In the genomic region with DNA sequence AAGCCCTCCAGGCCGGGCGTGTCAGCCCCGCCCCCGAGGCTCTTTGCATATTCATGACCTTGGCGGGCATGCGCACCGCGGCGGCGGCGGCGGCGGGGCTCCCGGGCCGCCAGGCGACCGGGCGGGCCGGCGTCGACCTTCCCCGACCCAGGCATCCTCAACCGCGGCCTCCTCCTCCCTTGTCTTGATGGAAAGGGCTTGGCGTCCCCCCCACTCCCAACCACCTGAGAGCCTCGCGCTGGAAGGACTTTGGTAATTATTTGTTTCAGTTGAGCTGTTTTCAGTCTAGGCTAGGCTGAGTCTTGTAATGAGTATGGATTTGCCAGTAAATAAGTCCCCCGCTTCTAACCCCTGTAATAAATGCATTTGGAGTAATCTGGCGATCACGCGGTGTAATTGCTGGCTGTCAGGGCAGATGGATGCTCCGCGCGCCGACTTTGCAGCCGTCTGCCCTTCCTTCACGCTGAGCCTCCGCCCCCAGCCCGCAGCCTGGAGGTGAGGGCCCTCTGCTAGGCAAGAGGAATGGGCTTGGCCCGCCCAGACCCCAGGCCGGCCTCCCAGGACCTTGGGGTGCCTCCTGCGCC, we compare ENCODE assay signal across 1 cellular context.
TF ChIP-seq lines count a peak whose summit lies in the region.

No MANE protein-coding gene starts in this region.

TF ChIP-seq in K562, 482 proteins besides CTCF, POLR2A, EP300 and RAD21:
- TF ChIP-seq YBX1 (IDR thresholded peaks at IDR 0.05) (no peak), MEIS2 (IDR thresholded peaks at IDR 0.05; ENCODE audit: partially characterized antibody) (peak; percentile 45), NRF1 (conservative IDR thresholded peaks at IDR 0.05 in 1 of 2, IDR thresholded peaks at IDR 0.05 in 1 of 2) (peak; percentile 94; a peak in 2 of 4 replicates), CXXC5 (CRISPR knock-in tag; IDR thresholded peaks at IDR 0.05) (peak; percentile 31; the same call in 1 of the 2 replicates), MAZ (CRISPR knock-in tag; conservative IDR thresholded peaks at IDR 0.05 in 1 of 2, IDR thresholded peaks at IDR 0.05 in 1 of 2) (0 out of 4 replicates have a peak, but pooled peaks have one; percentile 12 to 17), PHF8 (IDR thresholded peaks at IDR 0.05; ENCODE audit: borderline replicate concordance, low read length) (no peak; the same call in 1 of the 2 replicates), RB1 (IDR thresholded peaks at IDR 0.05; ENCODE audit: low read depth) (peak; percentile 54; the same call in 1 of the 2 replicates), ZNF253 (CRISPR knock-in tag; conservative IDR thresholded peaks at IDR 0.05) (no peak), ZNF12 (CRISPR knock-in tag; IDR thresholded peaks at IDR 0.05) (0 out of 2 replicates have a peak, but pooled peaks have one; percentile 55), L3MBTL2 (IDR thresholded peaks at IDR 0.05) (peak; percentile 54), ZNF707 (CRISPR knock-in tag; conservative IDR thresholded peaks at IDR 0.05) (no peak), ETS2 (tag; IDR thresholded peaks at IDR 0.05; ENCODE audit: borderline replicate concordance, poor library complexity, severe bottlenecking) (no peak)
- TF ChIP-seq, protein P1, sequence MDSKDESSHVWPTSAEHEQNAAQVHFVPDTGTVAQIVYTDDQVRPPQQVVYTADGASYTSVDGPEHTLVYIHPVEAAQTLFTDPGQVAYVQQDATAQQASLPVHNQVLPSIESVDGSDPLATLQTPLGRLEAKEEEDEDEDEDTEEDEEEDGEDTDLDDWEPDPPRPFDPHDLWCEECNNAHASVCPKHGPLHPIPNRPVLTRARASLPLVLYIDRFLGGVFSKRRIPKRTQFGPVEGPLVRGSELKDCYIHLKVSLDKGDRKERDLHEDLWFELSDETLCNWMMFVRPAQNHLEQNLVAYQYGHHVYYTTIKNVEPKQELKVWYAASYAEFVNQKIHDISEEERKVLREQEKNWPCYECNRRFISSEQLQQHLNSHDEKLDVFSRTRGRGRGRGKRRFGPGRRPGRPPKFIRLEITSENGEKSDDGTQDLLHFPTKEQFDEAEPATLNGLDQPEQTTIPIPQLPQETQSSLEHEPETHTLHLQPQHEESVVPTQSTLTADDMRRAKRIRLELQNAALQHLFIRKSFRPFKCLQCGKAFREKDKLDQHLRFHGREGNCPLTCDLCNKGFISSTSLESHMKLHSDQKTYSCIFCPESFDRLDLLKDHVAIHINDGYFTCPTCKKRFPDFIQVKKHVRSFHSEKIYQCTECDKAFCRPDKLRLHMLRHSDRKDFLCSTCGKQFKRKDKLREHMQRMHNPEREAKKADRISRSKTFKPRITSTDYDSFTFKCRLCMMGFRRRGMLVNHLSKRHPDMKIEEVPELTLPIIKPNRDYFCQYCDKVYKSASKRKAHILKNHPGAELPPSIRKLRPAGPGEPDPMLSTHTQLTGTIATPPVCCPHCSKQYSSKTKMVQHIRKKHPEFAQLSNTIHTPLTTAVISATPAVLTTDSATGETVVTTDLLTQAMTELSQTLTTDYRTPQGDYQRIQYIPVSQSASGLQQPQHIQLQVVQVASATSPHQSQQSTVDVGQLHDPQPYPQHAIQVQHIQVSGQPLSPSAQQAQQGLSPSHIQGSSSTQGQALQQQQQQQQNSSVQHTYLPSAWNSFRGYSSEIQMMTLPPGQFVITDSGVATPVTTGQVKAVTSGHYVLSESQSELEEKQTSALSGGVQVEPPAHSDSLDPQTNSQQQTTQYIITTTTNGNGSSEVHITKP (IDR thresholded peaks at IDR 0.05; ENCODE audit: partially characterized antibody), result peak; percentile 28
- TF ChIP-seq, protein P2, sequence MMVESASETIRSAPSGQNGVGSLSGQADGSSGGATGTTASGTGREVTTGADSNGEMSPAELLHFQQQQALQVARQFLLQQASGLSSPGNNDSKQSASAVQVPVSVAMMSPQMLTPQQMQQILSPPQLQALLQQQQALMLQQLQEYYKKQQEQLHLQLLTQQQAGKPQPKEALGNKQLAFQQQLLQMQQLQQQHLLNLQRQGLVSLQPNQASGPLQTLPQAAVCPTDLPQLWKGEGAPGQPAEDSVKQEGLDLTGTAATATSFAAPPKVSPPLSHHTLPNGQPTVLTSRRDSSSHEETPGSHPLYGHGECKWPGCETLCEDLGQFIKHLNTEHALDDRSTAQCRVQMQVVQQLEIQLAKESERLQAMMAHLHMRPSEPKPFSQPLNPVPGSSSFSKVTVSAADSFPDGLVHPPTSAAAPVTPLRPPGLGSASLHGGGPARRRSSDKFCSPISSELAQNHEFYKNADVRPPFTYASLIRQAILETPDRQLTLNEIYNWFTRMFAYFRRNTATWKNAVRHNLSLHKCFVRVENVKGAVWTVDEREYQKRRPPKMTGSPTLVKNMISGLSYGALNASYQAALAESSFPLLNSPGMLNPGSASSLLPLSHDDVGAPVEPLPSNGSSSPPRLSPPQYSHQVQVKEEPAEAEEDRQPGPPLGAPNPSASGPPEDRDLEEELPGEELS (CRISPR knock-in tag; IDR thresholded peaks at IDR 0.05; ENCODE audit: borderline replicate concordance), result 0 out of 2 replicates have a peak, but pooled peaks have one; percentile 28
- TF ChIP-seq, protein P3, sequence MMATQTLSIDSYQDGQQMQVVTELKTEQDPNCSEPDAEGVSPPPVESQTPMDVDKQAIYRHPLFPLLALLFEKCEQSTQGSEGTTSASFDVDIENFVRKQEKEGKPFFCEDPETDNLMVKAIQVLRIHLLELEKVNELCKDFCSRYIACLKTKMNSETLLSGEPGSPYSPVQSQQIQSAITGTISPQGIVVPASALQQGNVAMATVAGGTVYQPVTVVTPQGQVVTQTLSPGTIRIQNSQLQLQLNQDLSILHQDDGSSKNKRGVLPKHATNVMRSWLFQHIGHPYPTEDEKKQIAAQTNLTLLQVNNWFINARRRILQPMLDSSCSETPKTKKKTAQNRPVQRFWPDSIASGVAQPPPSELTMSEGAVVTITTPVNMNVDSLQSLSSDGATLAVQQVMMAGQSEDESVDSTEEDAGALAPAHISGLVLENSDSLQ (IDR thresholded peaks at IDR 0.05), result 0 out of 2 replicates have a peak, but pooled peaks have one; percentile 4
- TF ChIP-seq, protein P4, sequence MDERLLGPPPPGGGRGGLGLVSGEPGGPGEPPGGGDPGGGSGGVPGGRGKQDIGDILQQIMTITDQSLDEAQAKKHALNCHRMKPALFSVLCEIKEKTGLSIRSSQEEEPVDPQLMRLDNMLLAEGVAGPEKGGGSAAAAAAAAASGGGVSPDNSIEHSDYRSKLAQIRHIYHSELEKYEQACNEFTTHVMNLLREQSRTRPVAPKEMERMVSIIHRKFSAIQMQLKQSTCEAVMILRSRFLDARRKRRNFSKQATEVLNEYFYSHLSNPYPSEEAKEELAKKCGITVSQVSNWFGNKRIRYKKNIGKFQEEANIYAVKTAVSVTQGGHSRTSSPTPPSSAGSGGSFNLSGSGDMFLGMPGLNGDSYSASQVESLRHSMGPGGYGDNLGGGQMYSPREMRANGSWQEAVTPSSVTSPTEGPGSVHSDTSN (CRISPR knock-in tag; IDR thresholded peaks at IDR 0.05; ENCODE audit: low read depth), result no peak
- TF ChIP-seq, protein P4 (tag; conservative IDR thresholded peaks at IDR 0.05; ENCODE audit: low read depth), result 0 out of 2 replicates have a peak, but pooled peaks have one; percentile 9
- TF ChIP-seq, protein P5, sequence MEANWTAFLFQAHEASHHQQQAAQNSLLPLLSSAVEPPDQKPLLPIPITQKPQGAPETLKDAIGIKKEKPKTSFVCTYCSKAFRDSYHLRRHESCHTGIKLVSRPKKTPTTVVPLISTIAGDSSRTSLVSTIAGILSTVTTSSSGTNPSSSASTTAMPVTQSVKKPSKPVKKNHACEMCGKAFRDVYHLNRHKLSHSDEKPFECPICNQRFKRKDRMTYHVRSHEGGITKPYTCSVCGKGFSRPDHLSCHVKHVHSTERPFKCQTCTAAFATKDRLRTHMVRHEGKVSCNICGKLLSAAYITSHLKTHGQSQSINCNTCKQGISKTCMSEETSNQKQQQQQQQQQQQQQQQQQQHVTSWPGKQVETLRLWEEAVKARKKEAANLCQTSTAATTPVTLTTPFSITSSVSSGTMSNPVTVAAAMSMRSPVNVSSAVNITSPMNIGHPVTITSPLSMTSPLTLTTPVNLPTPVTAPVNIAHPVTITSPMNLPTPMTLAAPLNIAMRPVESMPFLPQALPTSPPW (CRISPR knock-in tag; IDR thresholded peaks at IDR 0.05), result peak; percentile 31; the same call in 1 of the 2 replicates
- TF ChIP-seq, protein P6, sequence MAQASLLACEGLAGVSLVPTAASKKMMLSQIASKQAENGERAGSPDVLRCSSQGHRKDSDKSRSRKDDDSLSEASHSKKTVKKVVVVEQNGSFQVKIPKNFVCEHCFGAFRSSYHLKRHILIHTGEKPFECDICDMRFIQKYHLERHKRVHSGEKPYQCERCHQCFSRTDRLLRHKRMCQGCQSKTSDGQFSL (CRISPR knock-in tag; IDR thresholded peaks at IDR 0.05), result 0 out of 2 replicates have a peak, but pooled peaks have one; percentile 40
- TF ChIP-seq, protein P6 (tag; IDR thresholded peaks at IDR 0.05), result no peak
TF ChIP-seq in K562: peak in this region for 13.
